Comparison of ENCODE assay signal across 8 cellular contexts in the genomic region with DNA sequence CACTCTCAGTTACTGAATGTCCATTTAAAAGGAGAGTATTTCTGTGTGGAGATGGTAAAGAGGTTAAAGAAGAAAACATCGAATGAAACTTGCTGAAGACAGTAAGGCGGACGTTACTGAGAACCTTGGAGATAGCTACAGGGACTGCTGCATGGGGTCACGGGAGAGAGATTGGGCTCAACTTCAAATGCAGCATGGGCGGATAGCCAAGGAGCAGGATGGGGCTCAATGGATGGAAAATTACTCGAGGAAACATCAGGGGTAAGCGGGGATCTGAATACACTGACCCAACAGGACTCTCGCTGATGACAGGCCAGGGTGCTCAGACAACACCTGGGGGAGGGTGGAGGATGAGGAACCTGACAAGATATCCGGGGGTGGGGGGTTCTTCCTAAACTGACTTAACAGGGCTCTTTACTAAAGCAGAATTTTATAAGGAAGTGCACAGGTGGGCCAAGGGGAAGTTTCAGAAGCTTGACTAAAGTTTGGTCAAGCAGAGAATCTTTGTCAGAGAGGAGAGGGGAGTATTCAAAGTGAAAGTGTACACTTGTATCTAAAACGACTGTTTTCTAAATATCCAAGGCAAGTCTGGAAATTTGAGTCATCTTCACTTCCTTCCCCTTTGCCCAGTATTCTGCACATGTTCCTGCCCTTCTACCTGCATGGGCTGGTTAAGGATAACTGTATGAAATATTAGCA. TPM values are rescaled to one million over a fixed set of nuclear protein-coding genes. Genes with fewer than 3 reads are reported as not detected.
DNase-seq lines count a peak whose midpoint lies in the region; ATAC-seq and TF ChIP-seq lines count a peak whose summit lies in the region.

No MANE protein-coding gene starts in this region.

- TF ChIP-seq CTCF in PC-9 (conservative IDR thresholded peaks at IDR 0.05) = no peak

- no peaks in the 10 kb centered on the region for H3K36me3 ChIP-seq in PC-9 (ENCODE audit: low read depth)
- no peaks in the 10 kb centered on the region for H3K36me3 ChIP-seq in naive thymus-derived CD4-positive, alpha-beta T cell (ENCODE audit: control insufficient read depth in 2 of 3, insufficient read depth in 3 of 3, low read length in 3 of 3)

- no peaks in the 10 kb centered on the region for H3K79me2 ChIP-seq in PC-9 (ENCODE audit: low read depth)

- no peaks in the 10 kb centered on the region for H3K9me3 Mint-ChIP-seq in activated CD8-positive, alpha-beta memory T cell treated with anti-CD3 and anti-CD28 coated beads, Interleukin-2, amount 10 ng/mL, durations not matched to agents 7 days and 5 days (ENCODE audit: low read depth)
- H3K9me3 Mint-ChIP-seq in naive thymus-derived CD4-positive, alpha-beta T cell = no peaks in the 10 kb centered on the region

- H3F3A ChIP-seq in PC-9 (ENCODE audit: insufficient read depth, low read depth) = peaks cover 27% of the 10 kb centered on the region

- intact Hi-C loops in PC-9 (cut with micrococcal nuclease; ENCODE audit: unreplicated experiment) = loop anchor here (5.0 to 10.0 kb wide), 3 partner anchors 84 to 319 kb away; a partner anchor contains a TSS
- intact Hi-C loops in naive thymus-derived CD4-positive, alpha-beta T cell (cut with micrococcal nuclease) = loop anchor here (5.0 kb wide), 5 partner anchors 209 to 1624 kb away; a partner anchor contains a TSS

- DNase-seq in activated CD8-positive, alpha-beta memory T cell treated with anti-CD3 and anti-CD28 coated beads, Interleukin-2, amount 10 ng/mL, durations not matched to agents 7 days and 5 days = no peak
- no peak for DNase-seq in activated CD8-positive, alpha-beta memory T cell treated with anti-CD3 and anti-CD28 coated beads for 24 hours
- peak in 1 of 2 experiments; percentile 50 for DNase-seq in PC-9
- no peak for DNase-seq in naive thymus-derived CD4-positive, alpha-beta T cell
- no peak for DNase-seq in epidermal melanocyte (ENCODE audit: insufficient read length, low spot score)
- DNase-seq in stimulated activated CD4-positive, alpha-beta T cell treated with anti-CD3 and anti-CD28 coated beads, Interleukin-4, amount 100 ng/mL, for 1 hour = no peak
- DNase-seq in stimulated activated CD4-positive, alpha-beta T cell treated with anti-CD3 and anti-CD28 coated beads, Interleukin-4, amount 100 ng/mL, for 24 hours = no peak

- no peaks in the 10 kb centered on the region for H4K20me1 ChIP-seq in PC-9 (ENCODE audit: insufficient read depth)

- no peaks in the 10 kb centered on the region for H3K27me3 Mint-ChIP-seq in activated CD8-positive, alpha-beta memory T cell treated with anti-CD3 and anti-CD28 coated beads, Interleukin-2, amount 10 ng/mL, durations not matched to agents 7 days and 5 days
- no peaks in the 10 kb centered on the region for H3K27me3 Mint-ChIP-seq in naive thymus-derived CD4-positive, alpha-beta T cell

- H3K4me1 Mint-ChIP-seq in activated CD8-positive, alpha-beta memory T cell treated with anti-CD3 and anti-CD28 coated beads, Interleukin-2, amount 10 ng/mL, durations not matched to agents 7 days and 5 days = peaks cover 25% of the 10 kb centered on the region
- peaks cover 0 to 30% (median 0%) of the 10 kb centered on the region in 7 donors for H3K4me1 Mint-ChIP-seq in naive thymus-derived CD4-positive, alpha-beta T cell

- peak overlapping the region; percentile 66 for H3K4me2 ChIP-seq in PC-9

- no peaks in the 10 kb centered on the region for H3K36me3 Mint-ChIP-seq in activated CD8-positive, alpha-beta memory T cell treated with anti-CD3 and anti-CD28 coated beads, Interleukin-2, amount 10 ng/mL, durations not matched to agents 7 days and 5 days
- H3K36me3 Mint-ChIP-seq in naive thymus-derived CD4-positive, alpha-beta T cell = no peaks in the 10 kb centered on the region

- peak overlapping the region; percentile 50 for H3K27ac Mint-ChIP-seq in activated CD8-positive, alpha-beta memory T cell treated with anti-CD3 and anti-CD28 coated beads, Interleukin-2, amount 10 ng/mL, durations not matched to agents 7 days and 5 days
- peak overlapping the region in 1 of 9 donors; percentile 21 for H3K27ac Mint-ChIP-seq in naive thymus-derived CD4-positive, alpha-beta T cell

- no peak overlapping the region for H3K4me3 Mint-ChIP-seq in activated CD8-positive, alpha-beta memory T cell treated with anti-CD3 and anti-CD28 coated beads, Interleukin-2, amount 10 ng/mL, durations not matched to agents 7 days and 5 days
- H3K4me3 Mint-ChIP-seq in naive thymus-derived CD4-positive, alpha-beta T cell = peak overlapping the region in 1 of 10 donors; percentile 8

- BruUV-seq in PC-9 (replicated peaks; lab: Mats Ljungman, UMichigan) = TSS peak; percentile 80

- H3K27ac ChIP-seq in PC-9 = peak overlapping the region; percentile 93
- H3K27ac ChIP-seq in naive thymus-derived CD4-positive, alpha-beta T cell (ENCODE audit: low read depth, low read length) = no peak overlapping the region

- H3K27me3 ChIP-seq in PC-9 (ENCODE audit: insufficient read depth, low read depth) = no peaks in the 10 kb centered on the region
- no peaks in the 10 kb centered on the region for H3K27me3 ChIP-seq in naive thymus-derived CD4-positive, alpha-beta T cell (ENCODE audit: control insufficient read depth in 2 of 2, insufficient read depth in 2 of 2, low read length in 2 of 2)

- no peaks in the 10 kb centered on the region for H3K9me3 ChIP-seq in PC-9 (ENCODE audit: insufficient read depth, low read depth)
- no peaks in the 10 kb centered on the region for H3K9me3 ChIP-seq in naive thymus-derived CD4-positive, alpha-beta T cell (ENCODE audit: control insufficient read depth in 2 of 3, low read length in 3 of 3)

- H3K9me2 ChIP-seq in PC-9 (ENCODE audit: insufficient read depth) = no peaks in the 10 kb centered on the region

- peaks cover 51% of the 10 kb centered on the region for H3K4me1 ChIP-seq in PC-9 (replicated peaks; ENCODE audit: insufficient read depth)
- H3K4me1 ChIP-seq in naive thymus-derived CD4-positive, alpha-beta T cell (ENCODE audit: control insufficient read depth in 2 of 2, insufficient read depth in 2 of 2, low read length in 2 of 2) = no peaks in the 10 kb centered on the region

- peak overlapping the region; percentile 15; the same call in 1 of the 2 replicates for H3K4me3 ChIP-seq in PC-9
- no peak overlapping the region for H3K4me3 ChIP-seq in naive thymus-derived CD4-positive, alpha-beta T cell (ENCODE audit: low read length)

- CTCF ChIA-PET in activated CD8-positive, alpha-beta memory T cell treated with anti-CD3 and anti-CD28 coated beads, Interleukin-2, amount 10 ng/mL, durations not matched to agents 7 days and 5 days (lab: Charles Lee) = interaction anchor here (1.7 to 8.5 kb wide), 2 partner anchors 168 to 546 kb away, joined by 4 to 51 read pairs; a partner anchor contains a TSS
- CTCF ChIA-PET in PC-9 (lab: Charles Lee) = interaction anchor here (0.6 kb wide), 1 partner anchor 264 kb away, joined by 16 read pairs; no protein-coding TSS in a partner anchor
- CTCF ChIA-PET in naive thymus-derived CD4-positive, alpha-beta T cell (lab: Charles Lee) = interaction anchor here (0.9 kb wide), 1 partner anchor 546 kb away, joined by 3 read pairs; no protein-coding TSS in a partner anchor

- H2AFZ ChIP-seq in PC-9 = peak overlapping the region; percentile 45; the same call in 1 of the 2 replicates

- ATAC-seq in activated CD8-positive, alpha-beta memory T cell treated with anti-CD3 and anti-CD28 coated beads, Interleukin-2, amount 10 ng/mL, durations not matched to agents 7 days and 5 days = peak; percentile 27
- peak; percentile 61 for ATAC-seq in HG02763 (IDR thresholded peaks at IDR 0.05; ENCODE audit: unreplicated experiment)
- ATAC-seq in naive thymus-derived CD4-positive, alpha-beta T cell = peak; percentile 16

- POLR2A ChIA-PET in PC-9 (lab: Charles Lee; ENCODE audit: unreplicated experiment) = no interaction called here
- POLR2A ChIA-PET in naive thymus-derived CD4-positive, alpha-beta T cell (lab: Charles Lee) = no interaction called here

RNA-seq across cellular contexts. Expression of a gene that starts 22.8 kb away (rescaled TPM):
- not detected for total RNA-seq in activated CD8-positive, alpha-beta memory T cell treated with anti-CD3 and anti-CD28 coated beads, Interleukin-2, amount 10 ng/mL, durations not matched to agents 7 days and 5 days
- not detected in 2 replicates for total RNA-seq in PC-9 (2021)
- under 1 TPM in 1 of 5 experiments, not detected in 4; 0.13 TPM for total RNA-seq in naive thymus-derived CD4-positive, alpha-beta T cell
- polyA plus RNA-seq in naive thymus-derived CD4-positive, alpha-beta T cell = under 1 TPM; 0.15 to 0.27 TPM

RNA-seq across cellular contexts. Expression of a gene that starts 45.1 kb away (rescaled TPM):
- 10 to 100 TPM; 17.4 to 22.8 TPM for total RNA-seq in activated CD8-positive, alpha-beta memory T cell treated with anti-CD3 and anti-CD28 coated beads, Interleukin-2, amount 10 ng/mL, durations not matched to agents 7 days and 5 days
- 10.1 and 12.3 TPM in 2 replicates for total RNA-seq in PC-9 (2021)
- total RNA-seq in naive thymus-derived CD4-positive, alpha-beta T cell = 10 to 100 TPM; 19.9 to 34.2 (median 25.6) TPM
- polyA plus RNA-seq in naive thymus-derived CD4-positive, alpha-beta T cell = 10 to 100 TPM; 34.1 to 65.3 TPM
